ENCODE assay signal across 8 cellular contexts in genomic region chr17:40177275-40177874, GRCh38. TPM values are rescaled to one million over a fixed set of nuclear protein-coding genes. Genes with fewer than 3 reads are reported as not detected.
DNase-seq lines count a peak whose midpoint lies in the region; ATAC-seq and TF ChIP-seq lines count a peak whose summit lies in the region.

RAPGEFL1 (plus strand) TSS chr17:40177470; CDS start chr17:40177862, 392 bp downstream.

- peaks cover 9% of the 10 kb centered on the region for H3K4me1 Mint-ChIP-seq in activated naive CD4-positive, alpha-beta T cell treated with anti-CD3 and anti-CD28 coated beads, Interleukin-2, amount 10 ng/mL, durations not matched to agents 7 days and 5 days

- TF ChIP-seq POLR2A in ovary (IDR thresholded peaks at IDR 0.05), result no peak
- TF ChIP-seq POLR2A in thyroid gland (IDR thresholded peaks at IDR 0.05), result peak in 1 of 2 donors; percentile 43

- ATAC-seq in HG03442 (IDR thresholded peaks at IDR 0.05; ENCODE audit: unreplicated experiment) (peak; percentile 45), HG02884 (IDR thresholded peaks at IDR 0.05; ENCODE audit: unreplicated experiment) (no peak)

- H3K9me3 Mint-ChIP-seq in activated naive CD4-positive, alpha-beta T cell treated with anti-CD3 and anti-CD28 coated beads, Interleukin-2, amount 10 ng/mL, durations not matched to agents 7 days and 5 days, result no peaks in the 10 kb centered on the region

- H3K27ac ChIP-seq in ovary, result no peak within 1 kb of the TSS
- H3K27ac ChIP-seq in thyroid gland, result no peak within 1 kb of the TSS

- H3K4me3 ChIP-seq in ovary (peak within 1 kb of the TSS; percentile 41), thyroid gland (replicated peaks in 1 of 3) (peak within 1 kb of the TSS; percentile 14 to 40 (median 27))

- TF ChIP-seq CTCF in ovary (IDR thresholded peaks at IDR 0.05), result no peak
- TF ChIP-seq CTCF in thyroid gland (IDR thresholded peaks at IDR 0.05), result no peak

- H3K27me3 Mint-ChIP-seq in activated naive CD4-positive, alpha-beta T cell treated with anti-CD3 and anti-CD28 coated beads, Interleukin-2, amount 10 ng/mL, durations not matched to agents 7 days and 5 days, result peaks cover 8% of the 10 kb centered on the region

- CTCF ChIA-PET in activated naive CD4-positive, alpha-beta T cell treated with anti-CD3 and anti-CD28 coated beads, Interleukin-2, amount 10 ng/mL, durations not matched to agents 7 days and 5 days (lab: Charles Lee), result interaction anchor here (1.0 to 2.9 kb wide), 6 partner anchors 9 to 101 kb away, joined by 3 to 18 read pairs (median 5); no protein-coding TSS in a partner anchor

- 0 to 2% (median 1%) methylated on average over 48 to 57 of the region's 57 CpGs for WGBS in ovary, 3 donors
- 1 to 2% methylated on average over 15 to 23 of the region's 57 CpGs for WGBS in thyroid gland, 2 donors

- peak; percentile 87 for DNase-seq in DMS53 (lab: John Stamatoyannopoulos, UW)
- peak; percentile 44 to 59 for DNase-seq in SHP77 (lab: John Stamatoyannopoulos, UW)
- peak; percentile 89 for DNase-seq in activated naive CD4-positive, alpha-beta T cell treated with anti-CD3 and anti-CD28 coated beads, Interleukin-2, amount 10 ng/mL, durations not matched to agents 7 days and 5 days
- peak; percentile 25 for DNase-seq in globus pallidus (ENCODE audit: low spot score)
- DNase-seq in ovary, result peak; percentile 71 to 85 (median 74)
- DNase-seq in thyroid gland, result peak; percentile 80 to 83

- peak within 1 kb of the TSS; percentile 83 for H3K27ac Mint-ChIP-seq in activated naive CD4-positive, alpha-beta T cell treated with anti-CD3 and anti-CD28 coated beads, Interleukin-2, amount 10 ng/mL, durations not matched to agents 7 days and 5 days

- H3K4me1 ChIP-seq in ovary (ENCODE audit: insufficient read depth), result no peaks in the 10 kb centered on the region
- H3K4me1 ChIP-seq in thyroid gland, result peaks cover 4 to 19% of the 10 kb centered on the region in 2 donors

- H3K36me3 Mint-ChIP-seq in activated naive CD4-positive, alpha-beta T cell treated with anti-CD3 and anti-CD28 coated beads, Interleukin-2, amount 10 ng/mL, durations not matched to agents 7 days and 5 days, result peaks cover 19% of the 10 kb centered on the region

- intact Hi-C loops in ovary (cut with DNase I), result loop anchor here in 1 of 4 donors (10.0 kb wide), 1 partner anchor 143 kb away; no protein-coding TSS in a partner anchor
- intact Hi-C loops in thyroid gland (cut with DNase I), result no loop called here

- TF ChIP-seq EP300 in ovary (IDR thresholded peaks at IDR 0.05), result no peak

- no peaks in the 10 kb centered on the region for H3K27me3 ChIP-seq in ovary
- no peaks in the 10 kb centered on the region for H3K27me3 ChIP-seq in thyroid gland

- H3K9me3 ChIP-seq in ovary (no peaks in the 10 kb centered on the region), thyroid gland (no peaks in the 10 kb centered on the region)

- H3K4me3 Mint-ChIP-seq in activated naive CD4-positive, alpha-beta T cell treated with anti-CD3 and anti-CD28 coated beads, Interleukin-2, amount 10 ng/mL, durations not matched to agents 7 days and 5 days, result peak within 1 kb of the TSS; percentile 35

- H3K36me3 ChIP-seq in ovary (no peaks in the 10 kb centered on the region), thyroid gland (peaks cover 0 to 6% of the 10 kb centered on the region in 2 donors)

RNA-seq across cellular contexts. Expression of gene RAPGEFL1, which starts in this region (rescaled TPM):
- total RNA-seq in ovary (1 to 10 TPM; 3.6 to 9.1 (median 6.4) TPM), thyroid gland (1 to 10 TPM; 1.3 to 5.2 (median 4.1) TPM)
- polyA plus RNA-seq in ovary, result 1 to 10 TPM; 1.4 to 2.3 TPM

Comparison
In these comparisons a context has a peak if more than half of its experiments do, and no peak if none do; other contexts are left out.
1. DNase-seq: peak in every context shown above with its lines; median percentile 89 in activated naive CD4-positive, alpha-beta T cell treated with anti-CD3 and anti-CD28 coated beads, Interleukin-2, amount 10 ng/mL, durations not matched to agents 7 days and 5 days; 87 in DMS53; 82 in thyroid gland; 74 in ovary; 52 in SHP77; 25 in globus pallidus.